7 cellular contexts compared by ENCODE assay signal in genomic region chr18:50065527-50065926, GRCh38.
"Had no signal": no experiment of that assay in that cellular context is flagged by ENCODE, and none has a peak within 500 bp of the region (broad histone marks: within the 10 kb centered on the region; RNA-seq: fewer than 3 reads in every experiment).

No MANE protein-coding gene starts in this region.

- H3K4me2 ChIP-seq: GM23338 had no signal

- H3K27ac ChIP-seq: HL-60 had no signal

- DNase-seq: H9, HCEC 1CT, HFFc6, IMR-90 had no signal

- H3K4me3 ChIP-seq: GM23338, K562 had no signal

- H3K9me3 Mint-ChIP-seq: GM23338, H9, HFFc6 had no signal

- H3K4me3 Mint-ChIP-seq: GM23338, H9, HFFc6 had no signal

- H2AFZ ChIP-seq: GM23338 had no signal

- H3K27ac Mint-ChIP-seq: GM23338, HFFc6 had no signal
